ENCODE assay signal across 10 cellular contexts in genomic region chr10:93412801-93413200, GRCh38.
A peak's percentile ranks its signal among the peaks of the same experiment; 100 is the strongest.
DNase-seq lines count a peak whose midpoint lies in the region; ATAC-seq and TF ChIP-seq lines count a peak whose summit lies in the region.
"Had no signal": no experiment of that assay in that cellular context is flagged by ENCODE, and none has a peak within 500 bp of the region (broad histone marks: within the 10 kb centered on the region; RNA-seq: fewer than 3 reads in every experiment).

No MANE protein-coding gene starts in this region.

- TF ChIP-seq POLR2A in gastroesophageal sphincter (IDR thresholded peaks at IDR 0.05) = no peak

- TF ChIP-seq CTCF in gastroesophageal sphincter (IDR thresholded peaks at IDR 0.05) = no peak

- H3K36me3 Mint-ChIP-seq in activated T-cell treated with anti-CD3 and anti-CD28 coated beads, Interleukin-2, amount 50 U/mL, for 72 hours (ENCODE audit: insufficient read depth in 2 of 2) = peaks cover 5 to 17% of the 10 kb centered on the region in 2 donors

- DNase-seq in activated T-cell treated with anti-CD3 and anti-CD28 coated beads, Interleukin-2, amount 50 U/mL, for 72 hours = no peak
- DNase-seq in activated T-cell treated with anti-CD3 and anti-CD28 coated beads, Interleukin-2, amount 50 U/mL, for 48 hours = no peak
- DNase-seq in SIG-M5 (lab: John Stamatoyannopoulos, UW) (peak; percentile 50), kidney glomerular epithelial cell (lab: John Stamatoyannopoulos, UW) (no peak), SHP77 treated with DMSO at 0.1 percent for 48 hours (lab: John Stamatoyannopoulos, UW) (no peak)
- DNase-seq in activated CD8-positive, alpha-beta memory T cell treated with anti-CD3 and anti-CD28 coated beads for 24 hours = no peak
- DNase-seq: islet precursor cell, NCI-H1694 had no signal

- peaks cover 0 to 6% (median 0%) of the 10 kb centered on the region in 3 donors for H3K4me1 ChIP-seq in gastroesophageal sphincter
- peaks cover 6% of the 10 kb centered on the region for H3K4me1 ChIP-seq in stomach smooth muscle (ENCODE audit: control insufficient read depth, insufficient read depth, low read length)

- H3K4me3 Mint-ChIP-seq in activated T-cell treated with anti-CD3 and anti-CD28 coated beads, Interleukin-2, amount 50 U/mL, for 72 hours = no peak overlapping the region

- peak overlapping the region; percentile 35 for H3K27ac Mint-ChIP-seq in activated T-cell treated with anti-CD3 and anti-CD28 coated beads, Interleukin-2, amount 50 U/mL, for 72 hours

- peaks cover 47% of the 10 kb centered on the region for H3K4me1 Mint-ChIP-seq in activated T-cell treated with anti-CD3 and anti-CD28 coated beads, Interleukin-2, amount 50 U/mL, for 72 hours (ENCODE audit: low read depth)

- H3K9ac ChIP-seq in stomach smooth muscle (ENCODE audit: low read length in 2 of 2) = no peak overlapping the region

- H3K9me3 ChIP-seq in gastroesophageal sphincter = no peaks in the 10 kb centered on the region
- H3K9me3 ChIP-seq in stomach smooth muscle (ENCODE audit: control insufficient read depth in 2 of 2, low read length in 2 of 2) = no peaks in the 10 kb centered on the region

- no peak for TF ChIP-seq EP300 in gastroesophageal sphincter (IDR thresholded peaks at IDR 0.05)

- peak overlapping the region in 3 of 4 donors; percentile 5 to 54 (median 52) for H3K27ac ChIP-seq in gastroesophageal sphincter
- peak overlapping the region; percentile 24 for H3K27ac ChIP-seq in stomach smooth muscle (ENCODE audit: low read length)

- no peaks in the 10 kb centered on the region for H3K27me3 ChIP-seq in gastroesophageal sphincter
- H3K27me3 ChIP-seq in stomach smooth muscle (ENCODE audit: control insufficient read depth in 1 of 2, insufficient read depth in 2 of 2, low read length in 2 of 2) = no peaks in the 10 kb centered on the region

- H3K36me3 ChIP-seq in gastroesophageal sphincter (peaks cover 0 to 30% of the 10 kb centered on the region in 2 donors), stomach smooth muscle (ENCODE audit: control insufficient read depth in 2 of 2, insufficient read depth in 2 of 2, low read length in 2 of 2) (peaks cover 26 to 28% of the 10 kb centered on the region in 2 donors)

- H3K9me3 Mint-ChIP-seq in activated T-cell treated with anti-CD3 and anti-CD28 coated beads, Interleukin-2, amount 50 U/mL, for 72 hours = no peaks in the 10 kb centered on the region

- ATAC-seq in activated T-cell treated with anti-CD3 and anti-CD28 coated beads, Interleukin-2, amount 50 U/mL, for 72 hours (replicated peaks in 1 of 2) = no peak
- ATAC-seq in gastroesophageal sphincter = peak; percentile 25

- no peaks in the 10 kb centered on the region for H3K27me3 Mint-ChIP-seq in activated T-cell treated with anti-CD3 and anti-CD28 coated beads, Interleukin-2, amount 50 U/mL, for 72 hours (ENCODE audit: low read depth)

- WGBS in gastroesophageal sphincter (ENCODE audit: low coverage in 1 of 2), 2 donors = 61% methylated on average over 7 of the region's 7 CpGs

- H3K4me3 ChIP-seq in gastroesophageal sphincter (no peak overlapping the region), stomach smooth muscle (ENCODE audit: low read length in 2 of 2) (no peak overlapping the region)
